ENCODE assay signal across 18 cellular contexts in genomic region chr1:168966217-168966616, GRCh38.
"Had no signal": no experiment of that assay in that cellular context is flagged by ENCODE, and none has a peak within 500 bp of the region (broad histone marks: within the 10 kb centered on the region; RNA-seq: fewer than 3 reads in every experiment).

No MANE protein-coding gene starts in this region.

- H3K4me3 Mint-ChIP-seq: naive thymus-derived CD4-positive, alpha-beta T cell had no signal

- H3K9me3 ChIP-seq: esophagus muscularis mucosa, gastrocnemius medialis, heart right ventricle, neutrophil, psoas muscle, spleen had no signal

- H3K27ac ChIP-seq: epithelial cell of prostate, esophagus muscularis mucosa, gastrocnemius medialis, heart right ventricle, neutrophil, psoas muscle, spleen had no signal

- H3K27ac Mint-ChIP-seq: naive thymus-derived CD4-positive, alpha-beta T cell had no signal

- DNase-seq: effector memory CD4-positive, alpha-beta T cell; gastrocnemius medialis; heart right ventricle; hypothalamus; kidney glomerular epithelial cell; mesendoderm; naive thymus-derived CD4-positive, alpha-beta T cell; psoas muscle; retina; spleen; stimulated activated CD4-positive, alpha-beta T cell treated with anti-CD3 and anti-CD28 coated beads, Interleukin-15, amount 100 ng/mL, for 24 hours; stimulated activated CD4-positive, alpha-beta T cell treated with anti-CD3 and anti-CD28 coated beads, Interleukin-1b, Interleukin-23, amount 100 ng/mL, for 48 hours; stimulated activated naive CD4-positive, alpha-beta T cell treated with Interleukin-2 at 50 U/mL for 16 hours; trophoblast cell had no signal

- H3K36me3 ChIP-seq: esophagus muscularis mucosa, gastrocnemius medialis, heart right ventricle, neutrophil, spleen had no signal

- H3K4me1 Mint-ChIP-seq: naive thymus-derived CD4-positive, alpha-beta T cell had no signal

- H3K4me3 ChIP-seq: esophagus muscularis mucosa, gastrocnemius medialis, heart right ventricle, psoas muscle, spleen had no signal

- H3K4me1 ChIP-seq: esophagus muscularis mucosa, spleen had no signal

- ATAC-seq: gastrocnemius medialis; heart right ventricle; naive thymus-derived CD4-positive, alpha-beta T cell; psoas muscle; sciatic nerve had no signal

- H3K27me3 ChIP-seq: esophagus muscularis mucosa, gastrocnemius medialis, heart right ventricle, neutrophil, spleen had no signal
